36 cellular contexts compared by ENCODE assay signal in genomic region chr3:38827791-38828190, GRCh38. TPM values are rescaled to one million over a fixed set of nuclear protein-coding genes. Genes with fewer than 3 reads are reported as not detected.
"Had no signal": no experiment of that assay in that cellular context is flagged by ENCODE, and none has a peak within 500 bp of the region (broad histone marks: within the 10 kb centered on the region; RNA-seq: fewer than 3 reads in every experiment).

No MANE protein-coding gene starts in this region.

- H3K9me3 ChIP-seq: heart right ventricle, left lung, lower lobe of right lung, neutrophil, ovary, sigmoid colon, tibial nerve, uterus had no signal

- DNase-seq: heart right ventricle; kidney glomerular epithelial cell; left colon; left lung; lower lobe of right lung; mammary epithelial cell; mesenchymal stem cell; naive B cell; natural killer cell; nephron progenitor cell; occipital lobe; ovary; retina; right cardiac atrium; sigmoid colon; stimulated activated CD4-positive, alpha-beta T cell treated with anti-CD3 and anti-CD28 coated beads, Interleukin-1b, Interleukin-23, amount 100 ng/mL, for 48 hours; stimulated activated CD4-positive, alpha-beta T cell treated with anti-CD3 and anti-CD28 coated beads, Interleukin-2, amount 100 ng/mL, for 48 hours; stimulated activated CD4-positive, alpha-beta T cell treated with anti-CD3 and anti-CD28 coated beads, Interleukin-4, amount 100 ng/mL, for 4 hours; stimulated activated CD8-positive, alpha-beta memory T cell treated with anti-CD3 and anti-CD28 coated beads, Interleukin-4, amount 100 ng/mL, for 48 hours; stimulated activated naive CD4-positive, alpha-beta T cell treated with Interleukin-2 at 50 U/mL for 16 hours; stimulated activated naive CD8-positive, alpha-beta T cell treated with anti-CD3 and anti-CD28 coated beads, Interleukin-15, amount 100 ng/mL, for 72 hours; substantia nigra; uterus had no signal

- H3K27ac ChIP-seq: heart right ventricle, hepatocyte, left lung, lower lobe of right lung, neural progenitor cell, neutrophil, ovary, sigmoid colon, tibial nerve, uterus had no signal

- H3K4me3 ChIP-seq: heart right ventricle, hepatocyte, left lung, lower lobe of right lung, neural progenitor cell, ovary, sigmoid colon, smooth muscle cell, tibial nerve, uterus had no signal

- ATAC-seq: heart right ventricle; left colon; left lung; lower lobe of right lung; natural killer cell; right cardiac atrium; stimulated activated memory B cell treated with anti-CD40 and anti-IgM and Interleukin-4, amounts not matched to agents 10 μg/mL and 1 μg/mL and 100 μg/mL, for 72 hours; stimulated activated naive CD8-positive, alpha-beta T cell treated with anti-CD3 and anti-CD28 coated beads, Interleukin-15, amount 100 ng/mL, for 72 hours had no signal

- H3K4me1 ChIP-seq: left lung, lower lobe of right lung, neural progenitor cell, sigmoid colon, uterus had no signal

- H3K36me3 ChIP-seq: heart right ventricle, left lung, lower lobe of right lung, neural progenitor cell, neutrophil, ovary, sigmoid colon, tibial nerve, uterus had no signal

- H3K27me3 ChIP-seq: heart right ventricle, hepatocyte, left lung, neural progenitor cell, neutrophil, ovary, sigmoid colon, tibial nerve, uterus had no signal

RNA-seq across cellular contexts. Expression of gene SCN10A, which starts 11.8 kb away (rescaled TPM):
- total RNA-seq: hepatocyte, left colon, left lung, lower lobe of right lung, mammary epithelial cell, mucosa of gallbladder, natural killer cell, occipital lobe, progenitor cell of endocrine pancreas, sigmoid colon, skeletal muscle tissue, smooth muscle cell, temporal lobe, tibial nerve, ureter, uterus had no signal
- polyA plus RNA-seq: hepatocyte, keratinocyte, liver, mammary epithelial cell, ovary, sigmoid colon, smooth muscle cell had no signal
